8 cellular contexts compared by ENCODE assay signal in genomic region chr9:129140397-129141065, GRCh38. TPM values are rescaled to one million over a fixed set of nuclear protein-coding genes. Genes with fewer than 3 reads are reported as not detected.
DNase-seq lines count a peak whose midpoint lies in the region; ATAC-seq and TF ChIP-seq lines count a peak whose summit lies in the region.

No MANE protein-coding gene starts in this region.

- peaks cover 17% of the 10 kb centered on the region for H3K36me3 Mint-ChIP-seq in activated naive CD8-positive, alpha-beta T cell treated with anti-CD3 and anti-CD28 coated beads, Interleukin-2, amount 10 ng/mL, durations not matched to agents 7 days and 5 days

- H3K36me3 ChIP-seq in heart right ventricle, result peaks cover 0 to 58% (median 9%) of the 10 kb centered on the region in 9 donors
- H3K36me3 ChIP-seq in psoas muscle (ENCODE audit: insufficient read depth in 1 of 2, low read depth in 1 of 2), result peaks cover 0 to 44% of the 10 kb centered on the region in 2 donors

- H3K27me3 ChIP-seq in heart right ventricle (no peaks in the 10 kb centered on the region), psoas muscle (ENCODE audit: insufficient read depth in 3 of 3, low read length in 2 of 3) (no peaks in the 10 kb centered on the region)

- intact Hi-C loops in heart right ventricle (cut with DNase I), result loop anchor here in 7 of 10 donors (1.0 to 10.0 kb wide), 10 partner anchors 36 to 468 kb away; partner anchors contain the start of gene IER5L (in 1 of the 7)
- intact Hi-C loops in psoas muscle (cut with DNase I), result loop anchor here (2.0 to 10.0 kb wide), 2 partner anchors 348 to 644 kb away; no protein-coding TSS in a partner anchor

- peak overlapping the region; percentile 98 for H3K27ac Mint-ChIP-seq in activated naive CD8-positive, alpha-beta T cell treated with anti-CD3 and anti-CD28 coated beads, Interleukin-2, amount 10 ng/mL, durations not matched to agents 7 days and 5 days

- DNase-seq in NCI-H82 (lab: John Stamatoyannopoulos, UW), result peak; percentile 63
- no peak for DNase-seq in NCI-H82 treated with DMSO at 0.1 percent for 48 hours (lab: John Stamatoyannopoulos, UW; ENCODE audit: unreplicated experiment)
- DNase-seq in NCI-H2171 treated with DMSO at 0.1 percent for 48 hours (lab: John Stamatoyannopoulos, UW), result peak; percentile 79
- peak; percentile 61 for DNase-seq in activated naive CD8-positive, alpha-beta T cell treated with anti-CD3 and anti-CD28 coated beads, Interleukin-2, amount 10 ng/mL, durations not matched to agents 7 days and 5 days
- DNase-seq in heart right ventricle, result peak; percentile 46 to 63
- peak; percentile 45 to 69 for DNase-seq in psoas muscle

- TF ChIP-seq CTCF in heart right ventricle (IDR thresholded peaks at IDR 0.05) (no peak), psoas muscle (IDR thresholded peaks at IDR 0.05) (no peak)

- H3K9me3 ChIP-seq in heart right ventricle, result no peaks in the 10 kb centered on the region
- H3K9me3 ChIP-seq in psoas muscle, result no peaks in the 10 kb centered on the region

- H3K4me3 ChIP-seq in heart right ventricle, result peak overlapping the region; percentile 37 to 62 (median 54)
- peak overlapping the region; percentile 67 for H3K4me3 ChIP-seq in psoas muscle

- POLR2A ChIA-PET in activated naive CD8-positive, alpha-beta T cell treated with anti-CD3 and anti-CD28 coated beads, Interleukin-2, amount 10 ng/mL, durations not matched to agents 7 days and 5 days (lab: Charles Lee), result interaction anchor here (0.6 to 6.4 kb wide), 17 partner anchors 11 to 663 kb away, joined by 3 to 44 read pairs (median 3); partner anchors contain the start of genes DOLPP1, IER5L, NTMT1 and SPTAN1

- H3K4me1 ChIP-seq in heart right ventricle (peaks cover 54 to 84% (median 76%) of the 10 kb centered on the region in 9 donors), psoas muscle (peaks cover 63% of the 10 kb centered on the region)

- H3K27ac ChIP-seq in heart right ventricle (peak overlapping the region; percentile 100), psoas muscle (peak overlapping the region; percentile 98)

- peak; percentile 24 for ATAC-seq in HG02759 (IDR thresholded peaks at IDR 0.05; ENCODE audit: unreplicated experiment)
- ATAC-seq in activated naive CD8-positive, alpha-beta T cell treated with anti-CD3 and anti-CD28 coated beads, Interleukin-2, amount 10 ng/mL, durations not matched to agents 7 days and 5 days (ENCODE audit: low read depth), result peak; percentile 12
- ATAC-seq in heart right ventricle, result peak; percentile 5 to 39 (median 23)
- peak in 3 of 4 donors; percentile 17 to 31 (median 21) for ATAC-seq in psoas muscle
- ATAC-seq in GM19463 (IDR thresholded peaks at IDR 0.05; ENCODE audit: unreplicated experiment), result no peak

- H3K27me3 Mint-ChIP-seq in activated naive CD8-positive, alpha-beta T cell treated with anti-CD3 and anti-CD28 coated beads, Interleukin-2, amount 10 ng/mL, durations not matched to agents 7 days and 5 days, result no peaks in the 10 kb centered on the region

- H3K9me3 Mint-ChIP-seq in activated naive CD8-positive, alpha-beta T cell treated with anti-CD3 and anti-CD28 coated beads, Interleukin-2, amount 10 ng/mL, durations not matched to agents 7 days and 5 days, result no peaks in the 10 kb centered on the region

- 7 to 8% methylated on average over 8 of the region's 8 CpGs for WGBS in heart right ventricle, 2 donors
- 2 to 7% (median 6%) methylated on average over 8 of the region's 8 CpGs for WGBS in psoas muscle, 3 donors

- peaks cover 28% of the 10 kb centered on the region for H3K4me1 Mint-ChIP-seq in activated naive CD8-positive, alpha-beta T cell treated with anti-CD3 and anti-CD28 coated beads, Interleukin-2, amount 10 ng/mL, durations not matched to agents 7 days and 5 days

- H3K4me3 Mint-ChIP-seq in activated naive CD8-positive, alpha-beta T cell treated with anti-CD3 and anti-CD28 coated beads, Interleukin-2, amount 10 ng/mL, durations not matched to agents 7 days and 5 days, result peak overlapping the region; percentile 87

RNA-seq across cellular contexts. Expression of gene PTPA, which starts 29.3 kb away (rescaled TPM):
- 10 to 100 TPM; 88.3 to 91.0 TPM for total RNA-seq in activated naive CD8-positive, alpha-beta T cell treated with anti-CD3 and anti-CD28 coated beads, Interleukin-2, amount 10 ng/mL, durations not matched to agents 7 days and 5 days
- total RNA-seq in heart right ventricle (100 to 1,000 TPM; 169 to 227 (median 187) TPM), psoas muscle (100 to 1,000 TPM in 2 of 4 donors, 10 to 100 TPM in 2; 95.1 to 110 (median 102) TPM)
- polyA plus RNA-seq in heart right ventricle (100 to 1,000 TPM; 106 to 176 TPM), psoas muscle (100 to 1,000 TPM in 1 of 3 donors, 10 to 100 TPM in 2; 54.1 to 109 (median 83.1) TPM)

RNA-seq across cellular contexts. Expression of gene CRAT, which starts 29.9 kb away (rescaled TPM):
- total RNA-seq in activated naive CD8-positive, alpha-beta T cell treated with anti-CD3 and anti-CD28 coated beads, Interleukin-2, amount 10 ng/mL, durations not matched to agents 7 days and 5 days, result 10 to 100 TPM; 19.5 to 22.7 TPM
- total RNA-seq in heart right ventricle, result 10 to 100 TPM; 67.0 to 84.7 (median 74.1) TPM
- 10 to 100 TPM; 19.5 to 48.5 TPM for polyA plus RNA-seq in heart right ventricle
- total RNA-seq in psoas muscle, result 100 to 1,000 TPM; 123 to 229 (median 164) TPM
- polyA plus RNA-seq in psoas muscle, result 100 to 1,000 TPM in 2 of 3 donors, 10 to 100 TPM in 1; 88.7 to 106 (median 100) TPM

RNA-seq across cellular contexts. Expression of gene IER5L, which starts 37.5 kb away (rescaled TPM):
- total RNA-seq in activated naive CD8-positive, alpha-beta T cell treated with anti-CD3 and anti-CD28 coated beads, Interleukin-2, amount 10 ng/mL, durations not matched to agents 7 days and 5 days, result 1 to 10 TPM; 8.6 to 8.8 TPM
- 10 to 100 TPM in 1 of 10 donors, 1 to 10 TPM in 9; 1.2 to 13.7 (median 5.6) TPM for total RNA-seq in heart right ventricle
- 10 to 100 TPM in 1 of 2 donors, 1 to 10 TPM in 1; 5.0 to 26.3 TPM for polyA plus RNA-seq in heart right ventricle
- 1 to 10 TPM; 1.7 to 4.5 (median 3.4) TPM for total RNA-seq in psoas muscle
- 1 to 10 TPM; 1.4 to 8.3 (median 3.0) TPM for polyA plus RNA-seq in psoas muscle

RNA-seq across cellular contexts. Expression of gene DOLPP1, which starts 59.6 kb away (rescaled TPM):
- 10 to 100 TPM; 17.4 to 21.6 TPM for total RNA-seq in activated naive CD8-positive, alpha-beta T cell treated with anti-CD3 and anti-CD28 coated beads, Interleukin-2, amount 10 ng/mL, durations not matched to agents 7 days and 5 days
- total RNA-seq in heart right ventricle (1 to 10 TPM; 3.1 to 7.0 (median 5.0) TPM), psoas muscle (1 to 10 TPM; 2.1 to 4.7 (median 4.2) TPM)
- polyA plus RNA-seq in heart right ventricle (1 to 10 TPM; 3.8 to 8.1 TPM), psoas muscle (1 to 10 TPM; 2.3 to 5.2 (median 4.7) TPM)
